9 cellular contexts compared by ENCODE assay signal in genomic region chr11:35337136-35337918, GRCh38.
A peak's percentile ranks its signal among the peaks of the same experiment; 100 is the strongest.
DNase-seq lines count a peak whose midpoint lies in the region; ATAC-seq and TF ChIP-seq lines count a peak whose summit lies in the region.
"Had no signal": no experiment of that assay in that cellular context is flagged by ENCODE, and none has a peak within 500 bp of the region (broad histone marks: within the 10 kb centered on the region; RNA-seq: fewer than 3 reads in every experiment).

No MANE protein-coding gene starts in this region.

- no peak overlapping the region for H3K4me3 ChIP-seq in MG63
- no peak overlapping the region for H3K4me3 ChIP-seq in mammary epithelial cell (replicated peaks in 1 of 3; ENCODE audit: insufficient read depth in 1 of 3, low read depth in 2 of 3, low read length in 3 of 3)
- no peak overlapping the region for H3K4me3 ChIP-seq in osteoblast (ENCODE audit: insufficient read depth, low read length)
- H3K4me3 ChIP-seq in BE2C (ENCODE audit: low read depth, low read length) = no peak overlapping the region

- H3K36me3 ChIP-seq in MG63 = no peaks in the 10 kb centered on the region
- H3K36me3 ChIP-seq in mammary epithelial cell (ENCODE audit: insufficient read depth, low read length) = no peaks in the 10 kb centered on the region
- H3K36me3 ChIP-seq in osteoblast (ENCODE audit: insufficient read depth, low read length) = no peaks in the 10 kb centered on the region
- no peaks in the 10 kb centered on the region for H3K36me3 ChIP-seq in BE2C

- H3K4me2 ChIP-seq in mammary epithelial cell (ENCODE audit: insufficient read depth, low read depth, low read length) (peak overlapping the region; percentile 36), osteoblast (ENCODE audit: insufficient read depth, low read length) (peak overlapping the region; percentile 35)

- dilution Hi-C loops in mammary epithelial cell (cut with HindIII; ENCODE audit: low sequenced_read_pairs) = no loop called here

- intact Hi-C loops in mammary epithelial cell (cut with micrococcal nuclease) = no loop called here

- no peak for ATAC-seq in HG02884 (IDR thresholded peaks at IDR 0.05; ENCODE audit: unreplicated experiment)
- ATAC-seq in HG03342 (IDR thresholded peaks at IDR 0.05; ENCODE audit: unreplicated experiment) = no peak
- ATAC-seq in GM19455 (IDR thresholded peaks at IDR 0.05; ENCODE audit: unreplicated experiment) = no peak

- H2AFZ ChIP-seq in mammary epithelial cell (ENCODE audit: low read depth, low read length) = peak overlapping the region; percentile 34
- peak overlapping the region; percentile 5 for H2AFZ ChIP-seq in osteoblast (ENCODE audit: low read length)

- H3K79me2 ChIP-seq in mammary epithelial cell (ENCODE audit: insufficient read depth, low read length) (no peaks in the 10 kb centered on the region), osteoblast (ENCODE audit: insufficient read depth, low read length) (no peaks in the 10 kb centered on the region)

- H3K27me3 ChIP-seq in MG63 = no peaks in the 10 kb centered on the region
- H3K27me3 ChIP-seq in mammary epithelial cell (ENCODE audit: insufficient read depth, low read length) = no peaks in the 10 kb centered on the region
- H3K27me3 ChIP-seq in osteoblast (ENCODE audit: insufficient read depth, low read length) = no peaks in the 10 kb centered on the region
- no peaks in the 10 kb centered on the region for H3K27me3 ChIP-seq in BE2C

- BruUV-seq in mammary epithelial cell (replicated peaks; lab: Mats Ljungman, UMichigan) = TSS peak; percentile 78

- peak overlapping the region; percentile 39 for H3K9ac ChIP-seq in mammary epithelial cell (ENCODE audit: insufficient read depth, low read length)

- WGBS in mammary epithelial cell (ENCODE audit: low coverage, missing lambda C conversion rate) = 0% methylated on average over 3 of the region's 3 CpGs

- H3K9me3 ChIP-seq in MG63 (no peaks in the 10 kb centered on the region), mammary epithelial cell (replicated peaks; ENCODE audit: insufficient read depth, low read length) (no peaks in the 10 kb centered on the region), osteoblast (ENCODE audit: low read depth, low read length) (no peaks in the 10 kb centered on the region), BE2C (no peaks in the 10 kb centered on the region)

- H4K20me1 ChIP-seq in mammary epithelial cell (ENCODE audit: insufficient read depth, low read length) (no peaks in the 10 kb centered on the region), osteoblast (ENCODE audit: insufficient read depth, low read length) (no peaks in the 10 kb centered on the region)

- in situ Hi-C loops in mammary epithelial cell (cut with MboI; ENCODE audit: low sequenced_read_pairs in 2 of 2) = no loop called here

- peak overlapping the region; percentile 88 for H3K27ac ChIP-seq in mammary epithelial cell (ENCODE audit: insufficient read depth, low read depth, low read length)
- H3K27ac ChIP-seq in osteoblast (ENCODE audit: low read depth, low read length) = peak overlapping the region; percentile 93

- DNase-seq in DMS53 (lab: John Stamatoyannopoulos, UW) = peak; percentile 89
- DNase-seq in MG63 = peak; percentile 75
- peak; percentile 99 for DNase-seq in mammary epithelial cell
- peak; percentile 91 for DNase-seq in osteoblast (ENCODE audit: insufficient read length, low spot score, missing footprints)
- DNase-seq in BE2C = no peak
- DNase-seq: SHP77 treated with DMSO at 0.1 percent for 48 hours had no signal

- peaks cover 28% of the 10 kb centered on the region for H3K4me1 ChIP-seq in mammary epithelial cell (ENCODE audit: insufficient read depth, low read length)
- H3K4me1 ChIP-seq in osteoblast (ENCODE audit: insufficient read depth, low read length) = peaks cover 23% of the 10 kb centered on the region
- no peaks in the 10 kb centered on the region for H3K4me1 ChIP-seq in BE2C

- CTCF ChIA-PET in mammary epithelial cell (lab: Charles Lee; ENCODE audit: low non-redundant PET) = no interaction called here

- TF ChIP-seq CTCF in mammary epithelial cell (conservative IDR thresholded peaks at IDR 0.05 in 1 of 2, IDR thresholded peaks at IDR 0.05 in 1 of 2; ENCODE audit: extremely low read depth in 1 of 2, insufficient read depth in 1 of 2, low read depth in 1 of 2, low read length in 2 of 2) (no peak), osteoblast (IDR thresholded peaks at IDR 0.05; ENCODE audit: extremely low read depth, low read depth, low read length) (no peak), BE2C (IDR thresholded peaks at IDR 0.05; ENCODE audit: low read depth, low read length) (no peak)
